ENCODE assay signal across 19 cellular contexts in genomic region chr10:131184503-131184902, GRCh38.
"Had no signal": no experiment of that assay in that cellular context is flagged by ENCODE, and none has a peak within 500 bp of the region (broad histone marks: within the 10 kb centered on the region; RNA-seq: fewer than 3 reads in every experiment).

No MANE protein-coding gene starts in this region.

- ATAC-seq: gastroesophageal sphincter; left colon; left ventricle myocardium superior; right cardiac atrium; stimulated activated naive CD8-positive, alpha-beta T cell treated with anti-CD3 and anti-CD28 coated beads, Interleukin-15, Interleukin-2, amounts not matched to agents 100 U/mL and 50 U/mL, for 24 hours had no signal

- H3K4me3 Mint-ChIP-seq: central memory CD8-positive, alpha-beta T cell; naive B cell; nephron had no signal

- H3K9me3 ChIP-seq: esophagus muscularis mucosa, gastroesophageal sphincter, tibial artery, upper lobe of left lung had no signal

- H3K9me3 Mint-ChIP-seq: nephron had no signal

- H3K36me3 ChIP-seq: esophagus muscularis mucosa, gastroesophageal sphincter, tibial artery, upper lobe of left lung had no signal

- H3K4me1 ChIP-seq: esophagus muscularis mucosa, gastroesophageal sphincter, tibial artery, upper lobe of left lung had no signal

- H3K4me3 ChIP-seq: esophagus muscularis mucosa, gastroesophageal sphincter, lung, tibial artery, upper lobe of left lung had no signal

- H3K27ac Mint-ChIP-seq: naive B cell, nephron had no signal

- H3K27me3 ChIP-seq: tibial artery, upper lobe of left lung had no signal

- H3K27ac ChIP-seq: epithelial cell of prostate, esophagus muscularis mucosa, gastroesophageal sphincter, tibial artery, upper lobe of left lung had no signal

- DNase-seq: effector memory CD4-positive, alpha-beta T cell; glutamatergic neuron; left colon; left ventricle myocardium superior; mesenchymal stem cell; naive B cell; right cardiac atrium; small intestine; stimulated activated CD4-positive, alpha-beta T cell treated with anti-CD3 and anti-CD28 coated beads, Interleukin-12 subunit alpha, Interleukin-12 subunit beta, amount 100 ng/mL, for 4 hours; stimulated activated CD4-positive, alpha-beta T cell treated with anti-CD3 and anti-CD28 coated beads, Interleukin-2, amount 100 ng/mL, for 48 hours; stimulated activated naive CD8-positive, alpha-beta T cell treated with anti-CD3 and anti-CD28 coated beads, Interleukin-15, Interleukin-2, amounts not matched to agents 100 U/mL and 50 U/mL, for 24 hours; tibial artery had no signal

- H3K27me3 Mint-ChIP-seq: central memory CD8-positive, alpha-beta T cell had no signal

- H3K4me1 Mint-ChIP-seq: central memory CD8-positive, alpha-beta T cell; naive B cell; nephron had no signal

- H3K36me3 Mint-ChIP-seq: naive B cell had no signal
